Comparison of ENCODE assay signal across 8 cellular contexts in the genomic region with DNA sequence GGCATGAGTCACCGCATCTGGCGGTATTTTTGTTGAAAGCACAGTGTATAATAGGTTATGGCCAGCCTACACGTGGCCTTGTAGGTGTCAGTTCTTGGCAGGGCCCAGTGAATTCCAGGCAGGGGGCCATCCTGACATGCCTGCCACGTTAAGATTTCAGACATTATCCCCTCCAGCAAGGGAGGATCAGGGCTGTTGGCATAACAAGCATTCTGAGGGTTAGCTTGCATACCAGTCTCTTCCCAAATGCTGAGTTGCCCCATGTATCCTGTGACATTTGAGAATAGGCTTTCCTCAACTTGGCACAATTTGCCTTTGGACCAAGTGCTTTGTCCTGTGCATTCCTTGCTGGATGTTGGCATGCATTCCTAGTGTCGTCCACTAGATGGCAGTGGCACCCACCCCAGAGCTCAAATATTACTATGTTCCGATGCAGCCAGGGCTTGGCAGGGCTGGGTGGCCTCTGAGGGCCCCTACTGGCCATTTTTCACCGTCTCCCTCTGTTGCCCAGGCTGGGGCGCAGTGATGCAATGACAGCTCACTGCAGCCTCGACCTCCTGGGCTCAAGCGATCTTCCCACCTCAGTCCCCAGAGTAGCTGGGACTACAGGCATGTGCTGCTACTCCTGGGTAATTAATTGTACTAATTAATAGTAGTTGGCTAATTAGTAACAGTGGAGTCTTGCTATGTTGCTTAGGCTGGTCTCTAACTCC. TPM values are rescaled to one million over a fixed set of nuclear protein-coding genes. Genes with fewer than 3 reads are reported as not detected.
A peak's percentile ranks its signal among the peaks of the same experiment; 100 is the strongest.
DNase-seq lines count a peak whose midpoint lies in the region; ATAC-seq, FAIRE-seq and TF ChIP-seq lines count a peak whose summit lies in the region.

No MANE protein-coding gene starts in this region.

- no peak overlapping the region for H3K4me3 ChIP-seq in left ventricle myocardium inferior
- H3K4me3 ChIP-seq in retinal pigment epithelial cell (ENCODE audit: low read length): no peak overlapping the region

- TF ChIP-seq CTCF in left ventricle myocardium inferior (IDR thresholded peaks at IDR 0.05; ENCODE audit: borderline replicate concordance): peak; percentile 99
- peak; percentile 98 for TF ChIP-seq CTCF in retinal pigment epithelial cell (conservative IDR thresholded peaks at IDR 0.05; ENCODE audit: low read depth, low read length)

- DNase-seq in DMS 273 treated with DMSO at 0.1 percent for 48 hours (lab: John Stamatoyannopoulos, UW) (peak; percentile 58), H54 (ENCODE audit: insufficient read length, low spot score) (peak; percentile 96), NCI-H146 treated with DMSO at 0.1 percent for 48 hours (lab: John Stamatoyannopoulos, UW; ENCODE audit: unreplicated experiment) (peak; percentile 55), T-helper 2 cell (peak; percentile 26 to 78 (median 59)), amniotic stem cell (lab: John Stamatoyannopoulos, UW) (peak; percentile 52), left ventricle myocardium inferior (peak; percentile 81), retinal pigment epithelial cell (ENCODE audit: low read depth) (peak; percentile 33)

- H3K9me3 ChIP-seq in left ventricle myocardium inferior (replicated peaks): no peaks in the 10 kb centered on the region

- peaks cover 10% of the 10 kb centered on the region for H3K27me3 ChIP-seq in left ventricle myocardium inferior (ENCODE audit: low read depth)

- no peaks in the 10 kb centered on the region for H3K36me3 ChIP-seq in left ventricle myocardium inferior

- FAIRE-seq in H54 (lab: Jason Lieb, UNC): peak; percentile 91

- intact Hi-C loops in left ventricle myocardium inferior (cut with micrococcal nuclease): no loop called here

- H3K4me1 ChIP-seq in left ventricle myocardium inferior: no peaks in the 10 kb centered on the region

- no peak for ATAC-seq in HG02840 (IDR thresholded peaks at IDR 0.05; ENCODE audit: low FRiP score, unreplicated experiment)

- TF ChIP-seq POLR2A in H54 (IDR thresholded peaks at IDR 0.05; ENCODE audit: low read depth, low read length): no peak

- no peak overlapping the region for H3K27ac ChIP-seq in left ventricle myocardium inferior (replicated peaks)

RNA-seq across cellular contexts. Expression of gene NLRP12, which starts 31.2 kb away (rescaled TPM):
- total RNA-seq in left ventricle myocardium inferior: 0.22 TPM

Comparison
In these comparisons a context has a peak if more than half of its experiments do, and no peak if none do; other contexts are left out.
1. DNase-seq: peak in every context shown above with its lines; median percentile 96 in H54; 81 in left ventricle myocardium inferior; 59 in T-helper 2 cell; 58 in DMS 273 treated with DMSO at 0.1 percent for 48 hours; 55 in NCI-H146 treated with DMSO at 0.1 percent for 48 hours; 52 in amniotic stem cell; 33 in retinal pigment epithelial cell.